In genomic region chr3:187295635-187296034, GRCh38 we compare ENCODE assay signal across 16 cellular contexts. TPM values are rescaled to one million over a fixed set of nuclear protein-coding genes. Genes with fewer than 3 reads are reported as not detected.
DNase-seq lines count a peak whose midpoint lies in the region; ATAC-seq and TF ChIP-seq lines count a peak whose summit lies in the region.
"Had no signal": no experiment of that assay in that cellular context is flagged by ENCODE, and none has a peak within 500 bp of the region (broad histone marks: within the 10 kb centered on the region; RNA-seq: fewer than 3 reads in every experiment).

No MANE protein-coding gene starts in this region.

- ATAC-seq in right lobe of liver (no peak), HG03045 (IDR thresholded peaks at IDR 0.05; ENCODE audit: unreplicated experiment) (no peak), HG03135 (IDR thresholded peaks at IDR 0.05; ENCODE audit: unreplicated experiment) (no peak)
- ATAC-seq: T-helper 17 cell had no signal

- no peaks in the 10 kb centered on the region for H3K27me3 ChIP-seq in brain microvascular endothelial cell (replicated peaks)
- H3K27me3 ChIP-seq in right lobe of liver: no peaks in the 10 kb centered on the region
- H3K27me3 ChIP-seq: stomach had no signal

- H3K9me3 ChIP-seq in right lobe of liver: no peaks in the 10 kb centered on the region
- H3K9me3 ChIP-seq: esophagus squamous epithelium, stomach had no signal

- peaks cover 0 to 31% (median 14%) of the 10 kb centered on the region in 4 donors for H3K4me1 ChIP-seq in right lobe of liver

- no peaks in the 10 kb centered on the region for H3K36me3 ChIP-seq in brain microvascular endothelial cell (replicated peaks)
- H3K36me3 ChIP-seq in right lobe of liver: no peaks in the 10 kb centered on the region
- H3K36me3 ChIP-seq: esophagus squamous epithelium, stomach had no signal

- intact Hi-C loops in right lobe of liver (cut with DNase I): no loop called here

- TF ChIP-seq CTCF in brain microvascular endothelial cell (IDR thresholded peaks at IDR 0.05; ENCODE audit: low read depth, low read length, missing control alignments): peak; percentile 36
- peak; percentile 13 to 44 (median 24) for TF ChIP-seq CTCF in right lobe of liver (IDR thresholded peaks at IDR 0.05)

- H3K4me3 ChIP-seq in brain microvascular endothelial cell (ENCODE audit: low read depth, low read length) (no peak overlapping the region), right lobe of liver (no peak overlapping the region)
- H3K4me3 ChIP-seq: esophagus squamous epithelium, stomach had no signal

- in situ Hi-C loops in KBM-7 (cut with MboI; ENCODE audit: low pct_unique_long_range_greater_than_20kb, low sequenced_read_pairs) (no loop called here), brain microvascular endothelial cell (cut with HindIII; ENCODE audit: low pct_ligation_motif_present, low sequenced_read_pairs) (no loop called here)

- DNase-seq in ELR (ENCODE audit: low read depth) (peak; percentile 44), KBM-7 (peak; percentile 3), brain microvascular endothelial cell (no peak), right lobe of liver (no peak), NOMO-1 (lab: John Stamatoyannopoulos, UW; ENCODE audit: unreplicated experiment in 2 of 2) (no peak), NCI-H446 treated with DMSO at 0.1 percent for 48 hours (lab: John Stamatoyannopoulos, UW) (no peak)
- DNase-seq: activated gamma-delta T cell treated with Interleukin-2 at 50 U/mL for 16 hours; central memory CD4-positive, alpha-beta T cell; esophagus squamous epithelium; GF-D8; NCI-H2107; retina; stomach; T-helper 17 cell had no signal

- no peak for TF ChIP-seq POLR2A in right lobe of liver (IDR thresholded peaks at IDR 0.05)

- 42% methylated on average over 3 of the region's 3 CpGs for WGBS in right lobe of liver (ENCODE audit: insufficient coverage, low coverage, low lambda C conversion rate, missing lambda C conversion rate)

- H3K27ac ChIP-seq in brain microvascular endothelial cell (no peak overlapping the region), right lobe of liver (peak overlapping the region in 1 of 3 donors; percentile 11)
- H3K27ac ChIP-seq: esophagus squamous epithelium, stomach had no signal

RNA-seq across cellular contexts. Expression of gene MASP1, which starts 4.1 kb away (rescaled TPM):
- 100 to 1,000 TPM in 5 of 6 experiments, 10 to 100 TPM in 1; 84.6 to 146 (median 114) TPM for total RNA-seq in right lobe of liver

Comparison
In these comparisons a context has a peak if more than half of its experiments do, and no peak if none do; other contexts are left out.
1. DNase-seq: peak in ELR (single experiment) and KBM-7 (single experiment); none in brain microvascular endothelial cell (single experiment), right lobe of liver (0 of 3), NOMO-1 (0 of 2) and NCI-H446 treated with DMSO at 0.1 percent for 48 hours (single experiment).